Comparison of ENCODE assay signal across 29 cellular contexts in genomic region chr4:55868691-55869090, GRCh38. TPM values are rescaled to one million over a fixed set of nuclear protein-coding genes. Genes with fewer than 3 reads are reported as not detected.
"Had no signal": no experiment of that assay in that cellular context is flagged by ENCODE, and none has a peak within 500 bp of the region (broad histone marks: within the 10 kb centered on the region; RNA-seq: fewer than 3 reads in every experiment).

No MANE protein-coding gene starts in this region.

- H3K4me3 ChIP-seq: left lung, lung, thyroid gland had no signal

- H3K27me3 ChIP-seq: brain microvascular endothelial cell, left lung, thyroid gland had no signal

- H3K27ac Mint-ChIP-seq: activated CD8-positive, alpha-beta T cell treated with anti-CD3 and anti-CD28 coated beads, Interleukin-2, amount 10 ng/mL, durations not matched to agents 7 days and 5 days; activated naive CD4-positive, alpha-beta T cell treated with anti-CD3 and anti-CD28 coated beads for 36 hours; activated naive CD8-positive, alpha-beta T cell treated with anti-CD3 and anti-CD28 coated beads, Interleukin-2, amount 50 U/mL, for 24 hours; dendritic cell treated with granulocyte-macrophage colony-stimulating factor and Interleukin-4, amounts not matched to agents 40 ng/mL and 50 ng/mL, for 4 days; immature natural killer cell; mesothelial cell of epicardium; natural killer cell; T-helper 17 cell had no signal

- H3K4me1 ChIP-seq: thyroid gland had no signal

- H3K9me3 ChIP-seq: left lung, thyroid gland had no signal

- H3K4me3 Mint-ChIP-seq: activated CD8-positive, alpha-beta T cell treated with anti-CD3 and anti-CD28 coated beads, Interleukin-2, amount 10 ng/mL, durations not matched to agents 7 days and 5 days; activated naive CD4-positive, alpha-beta T cell treated with anti-CD3 and anti-CD28 coated beads for 36 hours; activated naive CD8-positive, alpha-beta T cell treated with anti-CD3 and anti-CD28 coated beads, Interleukin-2, amount 50 U/mL, for 24 hours; activated T-cell treated with anti-CD3 and anti-CD28 coated beads, Interleukin-2, amount 50 U/mL, for 4 hours; dendritic cell treated with granulocyte-macrophage colony-stimulating factor and Interleukin-4, amounts not matched to agents 40 ng/mL and 50 ng/mL, for 4 days; immature natural killer cell; mesothelial cell of epicardium; natural killer cell; T-helper 17 cell had no signal

- H3K27ac ChIP-seq: brain microvascular endothelial cell, left lung, thyroid gland had no signal

- H3K27me3 Mint-ChIP-seq: activated naive CD8-positive, alpha-beta T cell treated with anti-CD3 and anti-CD28 coated beads, Interleukin-2, amount 50 U/mL, for 24 hours; dendritic cell treated with granulocyte-macrophage colony-stimulating factor and Interleukin-4, amounts not matched to agents 40 ng/mL and 50 ng/mL, for 4 days; T-helper 17 cell had no signal

- H3K9me3 Mint-ChIP-seq: activated naive CD4-positive, alpha-beta T cell treated with anti-CD3 and anti-CD28 coated beads for 36 hours; activated naive CD8-positive, alpha-beta T cell treated with anti-CD3 and anti-CD28 coated beads, Interleukin-2, amount 50 U/mL, for 24 hours; activated T-cell treated with anti-CD3 and anti-CD28 coated beads, Interleukin-2, amount 50 U/mL, for 4 hours; dendritic cell treated with granulocyte-macrophage colony-stimulating factor and Interleukin-4, amounts not matched to agents 40 ng/mL and 50 ng/mL, for 4 days; immature natural killer cell; mesothelial cell of epicardium; natural killer cell had no signal

- DNase-seq: activated CD4-positive, alpha-beta T cell treated with anti-CD3 and anti-CD28 coated beads for 4 hours; activated CD4-positive, CD25-positive, alpha-beta regulatory T cell; activated CD8-positive, alpha-beta T cell treated with anti-CD3 and anti-CD28 coated beads, Interleukin-2, amount 10 ng/mL, durations not matched to agents 7 days and 5 days; activated effector memory CD4-positive, alpha-beta T cell treated with Interleukin-2 at 50 U/mL for 16 hours; activated naive CD4-positive, alpha-beta T cell treated with anti-CD3 and anti-CD28 coated beads for 36 hours; activated naive CD8-positive, alpha-beta T cell treated with anti-CD3 and anti-CD28 coated beads, Interleukin-2, amount 50 U/mL, for 24 hours; activated T-cell treated with anti-CD3 and anti-CD28 coated beads, Interleukin-2, amount 50 U/mL, for 4 hours; aorta; brain microvascular endothelial cell; caudate nucleus; effector CD4-positive, alpha-beta T cell; erythroblast; foreskin melanocyte; immature natural killer cell; left lung; natural killer cell; stimulated activated CD4-positive, alpha-beta T cell treated with anti-CD3 and anti-CD28 coated beads, Interleukin-4, amount 100 ng/mL, for 24 hours; stimulated activated naive CD4-positive, alpha-beta T cell treated with Interleukin-2 at 50 U/mL for 16 hours; substantia nigra; SW 1271; T-helper 17 cell; thyroid gland had no signal

- ATAC-seq: activated CD8-positive, alpha-beta T cell treated with anti-CD3 and anti-CD28 coated beads, Interleukin-2, amount 10 ng/mL, durations not matched to agents 7 days and 5 days; activated naive CD8-positive, alpha-beta T cell treated with anti-CD3 and anti-CD28 coated beads, Interleukin-2, amount 50 U/mL, for 24 hours; activated T-cell treated with anti-CD3 and anti-CD28 coated beads, Interleukin-2, amount 50 U/mL, for 4 hours; left lung; natural killer cell; T-helper 17 cell had no signal

RNA-seq across cellular contexts. Expression of gene EXOC1L, which starts 49.1 kb away (rescaled TPM):
- total RNA-seq: activated CD8-positive, alpha-beta T cell treated with anti-CD3 and anti-CD28 coated beads, Interleukin-2, amount 10 ng/mL, durations not matched to agents 7 days and 5 days; activated naive CD4-positive, alpha-beta T cell treated with anti-CD3 and anti-CD28 coated beads for 36 hours; activated T-cell treated with anti-CD3 and anti-CD28 coated beads, Interleukin-2, amount 50 U/mL, for 4 hours; aorta; kidney epithelial cell; left lung; lung; mesothelial cell of epicardium; natural killer cell; osteoblast; posterior vena cava; T-helper 17 cell; thyroid gland; ureter had no signal
- polyA plus RNA-seq: aorta, lung had no signal
